16 cellular contexts compared by ENCODE assay signal in genomic region chrX:72271812-72272211, GRCh38. TPM values are rescaled to one million over a fixed set of nuclear protein-coding genes. Genes with fewer than 3 reads are reported as not detected.
A peak's percentile ranks its signal among the peaks of the same experiment; 100 is the strongest.
DNase-seq lines count a peak whose midpoint lies in the region; TF ChIP-seq lines count a peak whose summit lies in the region.
"Had no signal": no experiment of that assay in that cellular context is flagged by ENCODE, and none has a peak within 500 bp of the region (broad histone marks: within the 10 kb centered on the region; RNA-seq: fewer than 3 reads in every experiment).

No MANE protein-coding gene starts in this region.

- 76 to 90% (median 82%) methylated on average over 2 to 3 of the region's 3 CpGs for WGBS in spleen, 5 donors

- H3K4me3 ChIP-seq in HFF-Myc (replicated peaks; ENCODE audit: low read depth, low read length) (peak overlapping the region; percentile 83), spleen (no peak overlapping the region)
- H3K4me3 ChIP-seq: heart left ventricle had no signal

- peak overlapping the region; percentile 19 for H3K4me3 Mint-ChIP-seq in activated naive CD8-positive, alpha-beta T cell treated with anti-CD3 and anti-CD28 coated beads for 36 hours
- H3K4me3 Mint-ChIP-seq in nephron: peak overlapping the region; percentile 14 to 50 (median 34)

- no peak for TF ChIP-seq POLR2A in spleen (IDR thresholded peaks at IDR 0.05)

- TF ChIP-seq CTCF in HFF-Myc (IDR thresholded peaks at IDR 0.05; ENCODE audit: low read depth, low read length, missing control alignments) (no peak), nephron (IDR thresholded peaks at IDR 0.05; ENCODE audit: unreplicated experiment in 3 of 3) (no peak), spleen (IDR thresholded peaks at IDR 0.05 in 8 of 11, conservative IDR thresholded peaks at IDR 0.05 in 3 of 11) (no peak)

- peaks cover 62% of the 10 kb centered on the region for H3K36me3 Mint-ChIP-seq in activated naive CD8-positive, alpha-beta T cell treated with anti-CD3 and anti-CD28 coated beads for 36 hours
- peaks cover 78% of the 10 kb centered on the region for H3K36me3 Mint-ChIP-seq in nephron (ENCODE audit: low read depth)
- H3K36me3 Mint-ChIP-seq: IgD-negative memory B cell had no signal

- peaks cover 37% of the 10 kb centered on the region for H3K4me1 Mint-ChIP-seq in activated naive CD8-positive, alpha-beta T cell treated with anti-CD3 and anti-CD28 coated beads for 36 hours
- peaks cover 44% of the 10 kb centered on the region for H3K4me1 Mint-ChIP-seq in nephron

- no peaks in the 10 kb centered on the region for H3K9me3 ChIP-seq in spleen
- H3K9me3 ChIP-seq: heart left ventricle had no signal

- peaks cover 14 to 36% (median 23%) of the 10 kb centered on the region in 6 donors for H3K4me1 ChIP-seq in spleen

- peaks cover 0 to 92% (median 75%) of the 10 kb centered on the region in 6 donors for H3K36me3 ChIP-seq in spleen

- H3K27ac ChIP-seq in spleen: no peak overlapping the region
- H3K27ac ChIP-seq: heart left ventricle had no signal

- H3K27me3 Mint-ChIP-seq in activated naive CD8-positive, alpha-beta T cell treated with anti-CD3 and anti-CD28 coated beads for 36 hours: no peaks in the 10 kb centered on the region
- H3K27me3 Mint-ChIP-seq in nephron (ENCODE audit: low read depth): no peaks in the 10 kb centered on the region
- H3K27me3 Mint-ChIP-seq: IgD-negative memory B cell, naive B cell had no signal

- H3K27me3 ChIP-seq in spleen (replicated peaks in 1 of 7): no peaks in the 10 kb centered on the region

- intact Hi-C loops in spleen (cut with DNase I; ENCODE audit: low total_unique reads): no loop called here

- H3K9me3 Mint-ChIP-seq in activated naive CD8-positive, alpha-beta T cell treated with anti-CD3 and anti-CD28 coated beads for 36 hours: peaks cover 1% of the 10 kb centered on the region
- no peaks in the 10 kb centered on the region for H3K9me3 Mint-ChIP-seq in nephron
- H3K9me3 Mint-ChIP-seq: IgD-negative memory B cell, naive B cell had no signal

- DNase-seq in NCI-H1105 treated with DMSO at 0.1 percent for 48 hours (lab: John Stamatoyannopoulos, UW) (peak; percentile 18), NCI-H1105 (lab: John Stamatoyannopoulos, UW) (no peak), HFF-Myc (ENCODE audit: extremely low read depth, low read depth) (no peak), inferior parietal cortex (ENCODE audit: extremely low spot score) (no peak), spleen (no peak), LoVo (ENCODE audit: low spot score) (no peak)
- DNase-seq in activated naive CD8-positive, alpha-beta T cell treated with anti-CD3 and anti-CD28 coated beads for 36 hours: no peak
- DNase-seq: 8988T, DMS153, heart left ventricle, naive B cell, NCI-H1436, NCI-H524 treated with DMSO at 0.1 percent for 48 hours had no signal

- H3K27ac Mint-ChIP-seq in activated naive CD8-positive, alpha-beta T cell treated with anti-CD3 and anti-CD28 coated beads for 36 hours: peak overlapping the region; percentile 75
- peak overlapping the region in 2 of 3 experiments; percentile 23 to 28 for H3K27ac Mint-ChIP-seq in nephron

RNA-seq across cellular contexts. Expression of gene RPS4X, which starts 5.2 kb away (rescaled TPM):
- total RNA-seq in activated naive CD8-positive, alpha-beta T cell treated with anti-CD3 and anti-CD28 coated beads for 36 hours: 1,000 to 10,000 TPM; 1,252 to 1,255 TPM
- 1,000 to 10,000 TPM in 4 of 7 donors, 100 to 1,000 TPM in 3; 624 to 1,282 (median 1,031) TPM for total RNA-seq in spleen
- 1,000 to 10,000 TPM; 1,352 to 2,922 (median 1,774) TPM for polyA plus RNA-seq in spleen

RNA-seq across cellular contexts. Expression of gene ERCC6L, which starts 33.0 kb away (rescaled TPM):
- total RNA-seq in activated naive CD8-positive, alpha-beta T cell treated with anti-CD3 and anti-CD28 coated beads for 36 hours: 10 to 100 TPM; 13.1 to 13.7 TPM
- 1 to 10 TPM in 2 of 7 donors, under 1 TPM in 5; 0.39 to 1.4 (median 0.80) TPM for total RNA-seq in spleen
- polyA plus RNA-seq in spleen: under 1 TPM; 0.30 to 0.86 (median 0.35) TPM

RNA-seq across cellular contexts. Expression of gene CITED1, which starts 33.9 kb away (rescaled TPM):
- total RNA-seq in activated naive CD8-positive, alpha-beta T cell treated with anti-CD3 and anti-CD28 coated beads for 36 hours: not detected
- total RNA-seq in spleen: under 1 TPM in 2 of 7 donors, not detected in 5; 0.49 to 0.73 TPM
- polyA plus RNA-seq in spleen: under 1 TPM; 0.33 to 0.37 (median 0.35) TPM
- total RNA-seq: endothelial cell of umbilical vein had no signal
- polyA plus RNA-seq: endothelial cell of umbilical vein, IgD-negative memory B cell had no signal

Comparison
In these comparisons a context has a peak if more than half of its experiments do, and no peak if none do; other contexts are left out.
1. RNA of gene ERCC6L, which starts 33.0 kb away (total RNA-seq): 13.1 to 13.7 TPM in activated naive CD8-positive, alpha-beta T cell treated with anti-CD3 and anti-CD28 coated beads for 36 hours; 0.39 to 1.4 TPM in spleen; every median in the first group is over 4 times any median in the second.